ENCODE assay signal across 24 cellular contexts in genomic region chr18:58995663-58996062, GRCh38.
A peak's percentile ranks its signal among the peaks of the same experiment; 100 is the strongest.
DNase-seq lines count a peak whose midpoint lies in the region; ATAC-seq and TF ChIP-seq lines count a peak whose summit lies in the region.
"Had no signal": no experiment of that assay in that cellular context is flagged by ENCODE, and none has a peak within 500 bp of the region (broad histone marks: within the 10 kb centered on the region; RNA-seq: fewer than 3 reads in every experiment).

No MANE protein-coding gene starts in this region.

- intact Hi-C loops in Calu3 (cut with micrococcal nuclease; ENCODE audit: unreplicated experiment) = loop anchor here (10.0 kb wide), 1 partner anchor 211 kb away; no protein-coding TSS in a partner anchor
- intact Hi-C loops in right lobe of liver (cut with DNase I) = no loop called here

- H3K9me3 Mint-ChIP-seq in Calu3 (ENCODE audit: low read depth, unreplicated experiment) = peaks cover 11% of the 10 kb centered on the region
- H3K9me3 Mint-ChIP-seq: activated CD4-positive, alpha-beta T cell treated with anti-CD3 and anti-CD28 coated beads, Interleukin-2, amount 10 ng/mL, durations not matched to agents 7 days and 5 days; activated naive CD4-positive, alpha-beta T cell treated with anti-CD3 and anti-CD28 coated beads, Interleukin-2, amount 50 U/mL, for 24 hours; activated T-helper 1 cell treated with anti-CD3 and anti-CD28 coated beads, Interleukin-12 subunit alpha, Interleukin-12 subunit beta, Interleukin-2, Interleukin-4 antibody, amounts not matched to agents 30 ng/mL and 10 ng/mL and 1 ng/mL, durations not matched to agents 14 hours and 24 hours and 36 hours; CD4-positive, alpha-beta T cell; effector memory CD8-positive, alpha-beta T cell; T-helper 2 cell treated with Interferon-gamma antibody and Interleukin-4, amounts not matched to agents 5 μg/mL and 100 μg/mL, for 36 hours had no signal

- WGBS in right lobe of liver (ENCODE audit: insufficient coverage, low coverage, low lambda C conversion rate, missing lambda C conversion rate) = 61% methylated on average over 5 of the region's 5 CpGs

- peak overlapping the region; percentile 31 for H3K27ac Mint-ChIP-seq in Calu3 (ENCODE audit: unreplicated experiment)
- H3K27ac Mint-ChIP-seq: activated CD4-positive, alpha-beta T cell treated with anti-CD3 and anti-CD28 coated beads, Interleukin-2, amount 10 ng/mL, durations not matched to agents 7 days and 5 days; activated naive CD4-positive, alpha-beta T cell treated with anti-CD3 and anti-CD28 coated beads, Interleukin-2, amount 50 U/mL, for 24 hours; activated T-helper 1 cell treated with anti-CD3 and anti-CD28 coated beads, Interleukin-12 subunit alpha, Interleukin-12 subunit beta, Interleukin-2, Interleukin-4 antibody, amounts not matched to agents 30 ng/mL and 10 ng/mL and 1 ng/mL, durations not matched to agents 14 hours and 24 hours and 36 hours; CD4-positive, alpha-beta T cell; effector memory CD8-positive, alpha-beta T cell; T-helper 2 cell treated with Interferon-gamma antibody and Interleukin-4, amounts not matched to agents 5 μg/mL and 100 μg/mL, for 36 hours had no signal

- H3K4me3 ChIP-seq in SJSA1 = no peak overlapping the region
- H3K4me3 ChIP-seq in right lobe of liver = no peak overlapping the region
- H3K4me3 ChIP-seq in skeletal muscle tissue (ENCODE audit: low read length in 3 of 3) = no peak overlapping the region
- H3K4me3 ChIP-seq: esophagus squamous epithelium, HAP-1, Peyer's patch, SK-N-MC had no signal

- no peak overlapping the region for H3K9ac ChIP-seq in skeletal muscle tissue (ENCODE audit: low read depth in 1 of 3, low read length in 3 of 3)
- H3K9ac ChIP-seq: KMS-11 had no signal

- peaks cover 14% of the 10 kb centered on the region for H3K36me3 Mint-ChIP-seq in Calu3 (ENCODE audit: insufficient read depth, unreplicated experiment)
- H3K36me3 Mint-ChIP-seq: activated naive CD4-positive, alpha-beta T cell treated with anti-CD3 and anti-CD28 coated beads, Interleukin-2, amount 50 U/mL, for 24 hours had no signal

- ATAC-seq in right lobe of liver = no peak
- ATAC-seq in HG02642 (IDR thresholded peaks at IDR 0.05; ENCODE audit: poor library complexity, unreplicated experiment) = no peak
- ATAC-seq: effector memory CD8-positive, alpha-beta T cell had no signal

- H3K27ac ChIP-seq in SJSA1 (peak overlapping the region; percentile 13; the same call in 1 of the 2 replicates), right lobe of liver (peak overlapping the region in 2 of 3 donors; percentile 20 to 52), skeletal muscle tissue (ENCODE audit: low read depth, low read length) (peak overlapping the region; percentile 31)
- H3K27ac ChIP-seq: KMS-11 had no signal

- CTCF ChIA-PET in Calu3 (lab: Charles Lee) = no interaction called here

- peaks cover 54% of the 10 kb centered on the region for H3K4me1 Mint-ChIP-seq in Calu3 (ENCODE audit: low read depth, unreplicated experiment)
- H3K4me1 Mint-ChIP-seq: activated CD4-positive, alpha-beta T cell treated with anti-CD3 and anti-CD28 coated beads, Interleukin-2, amount 10 ng/mL, durations not matched to agents 7 days and 5 days; activated naive CD4-positive, alpha-beta T cell treated with anti-CD3 and anti-CD28 coated beads, Interleukin-2, amount 50 U/mL, for 24 hours had no signal

- H3K4me1 ChIP-seq in SJSA1 (replicated peaks) = peaks cover 72% of the 10 kb centered on the region
- H3K4me1 ChIP-seq in right lobe of liver = peaks cover 0 to 12% (median 2%) of the 10 kb centered on the region in 4 donors
- H3K4me1 ChIP-seq in skeletal muscle tissue (ENCODE audit: control insufficient read depth in 3 of 3, insufficient read depth in 3 of 3, low read length in 3 of 3) = peaks cover 37 to 67% (median 47%) of the 10 kb centered on the region in 3 donors

- TF ChIP-seq CTCF in Calu3 (IDR thresholded peaks at IDR 0.05; ENCODE audit: unreplicated experiment) = no peak
- TF ChIP-seq CTCF in right lobe of liver (IDR thresholded peaks at IDR 0.05) = no peak

- H3K36me3 ChIP-seq in SJSA1 (no peaks in the 10 kb centered on the region), right lobe of liver (no peaks in the 10 kb centered on the region), skeletal muscle tissue (ENCODE audit: control insufficient read depth in 3 of 3, insufficient read depth in 3 of 3, low read length in 3 of 3) (no peaks in the 10 kb centered on the region)
- H3K36me3 ChIP-seq: esophagus squamous epithelium, HAP-1, Peyer's patch had no signal

- H3K9me3 ChIP-seq in SJSA1 (replicated peaks) (no peaks in the 10 kb centered on the region), right lobe of liver (no peaks in the 10 kb centered on the region), skeletal muscle tissue (ENCODE audit: control insufficient read depth in 3 of 3, low read length in 3 of 3) (no peaks in the 10 kb centered on the region)
- H3K9me3 ChIP-seq: esophagus squamous epithelium, HAP-1, Peyer's patch had no signal

- BruUV-seq in Calu3 (replicated peaks; lab: Mats Ljungman, UMichigan) = no TSS peak

- no peak overlapping the region for H3K4me3 Mint-ChIP-seq in Calu3 (ENCODE audit: low read depth, unreplicated experiment)
- H3K4me3 Mint-ChIP-seq: activated CD4-positive, alpha-beta T cell treated with anti-CD3 and anti-CD28 coated beads, Interleukin-2, amount 10 ng/mL, durations not matched to agents 7 days and 5 days; activated naive CD4-positive, alpha-beta T cell treated with anti-CD3 and anti-CD28 coated beads, Interleukin-2, amount 50 U/mL, for 24 hours; activated T-helper 1 cell treated with anti-CD3 and anti-CD28 coated beads, Interleukin-12 subunit alpha, Interleukin-12 subunit beta, Interleukin-2, Interleukin-4 antibody, amounts not matched to agents 30 ng/mL and 10 ng/mL and 1 ng/mL, durations not matched to agents 14 hours and 24 hours and 36 hours; CD4-positive, alpha-beta T cell; effector memory CD8-positive, alpha-beta T cell; T-helper 2 cell treated with Interferon-gamma antibody and Interleukin-4, amounts not matched to agents 5 μg/mL and 100 μg/mL, for 36 hours had no signal

- TF ChIP-seq POLR2A in right lobe of liver (IDR thresholded peaks at IDR 0.05) = no peak

- DNase-seq in Calu3 = no peak
- DNase-seq in SJSA1 (ENCODE audit: low read depth in 1 of 2, low spot score in 2 of 2) = peak in 1 of 2 experiments; percentile 49
- no peak for DNase-seq in right lobe of liver
- DNase-seq in ureter (ENCODE audit: low spot score) = no peak
- DNase-seq in GM19238 (ENCODE audit: insufficient read length, low spot score) = no peak
- no peak for DNase-seq in occipital lobe (lab: John Stamatoyannopoulos, UW)
- DNase-seq: activated CD4-positive, alpha-beta T cell treated with anti-CD3 and anti-CD28 coated beads, Interleukin-2, amount 10 ng/mL, durations not matched to agents 7 days and 5 days; CD4-positive, alpha-beta T cell; effector memory CD8-positive, alpha-beta T cell; esophagus squamous epithelium; GDM1; glutamatergic neuron; NCI-H2171; NK-92 treated with Interleukin-12 subunit alpha and Interleukin-12 subunit beta, amount 100 ng/mL, for 24 hours; Peyer's patch; stimulated activated CD8-positive, alpha-beta memory T cell treated with anti-CD3 and anti-CD28 coated beads, Interleukin-4, amount 100 ng/mL, for 48 hours had no signal

- no peaks in the 10 kb centered on the region for H3K27me3 Mint-ChIP-seq in Calu3 (ENCODE audit: unreplicated experiment)

- H3K27me3 ChIP-seq in SJSA1 (replicated peaks) = no peaks in the 10 kb centered on the region
- H3K27me3 ChIP-seq in right lobe of liver = no peaks in the 10 kb centered on the region
- H3K27me3 ChIP-seq in skeletal muscle tissue (ENCODE audit: control insufficient read depth in 3 of 3, insufficient read depth in 3 of 3, low read length in 3 of 3) = no peaks in the 10 kb centered on the region
- H3K27me3 ChIP-seq: esophagus squamous epithelium, Peyer's patch had no signal
